In genomic region chr5:101677961-101678360, GRCh38 we compare ENCODE assay signal across 21 cellular contexts.
DNase-seq lines count a peak whose midpoint lies in the region; ATAC-seq, FAIRE-seq and TF ChIP-seq lines count a peak whose summit lies in the region.
"Had no signal": no experiment of that assay in that cellular context is flagged by ENCODE, and none has a peak within 500 bp of the region (broad histone marks: within the 10 kb centered on the region; RNA-seq: fewer than 3 reads in every experiment).

No MANE protein-coding gene starts in this region.

- peak; percentile 6; the same call in 1 of the 2 replicates for ATAC-seq in HCT116
- ATAC-seq in stimulated activated memory B cell treated with anti-CD40 and anti-IgM and Interleukin-4, amounts not matched to agents 10 μg/mL and 1 μg/mL and 100 μg/mL, for 72 hours = no peak

- peak overlapping the region; percentile 7 for H2AFZ ChIP-seq in ACC112 (ENCODE audit: low read length, unreplicated experiment)
- H2AFZ ChIP-seq in HCT116 (ENCODE audit: low read depth, low read length, poor library complexity, severe bottlenecking) = peak overlapping the region; percentile 99
- H2AFZ ChIP-seq in H1 (ENCODE audit: low read length) = peak overlapping the region; percentile 98
- peak overlapping the region; percentile 6 for H2AFZ ChIP-seq in neuron (ENCODE audit: low read depth, low read length)

- no peak overlapping the region for H4K8ac ChIP-seq in H1 (ENCODE audit: extremely low read depth, insufficient read depth, low read length)

- CTCF ChIA-PET in HCT116 (lab: Charles Lee) = interaction anchor here (0.7 to 1.5 kb wide), 13 partner anchors 9 to 1247 kb away, joined by 3 to 7 read pairs (median 3); no protein-coding TSS in a partner anchor
- CTCF ChIA-PET in H1 (lab: Charles Lee; ENCODE audit: partially characterized antibody) = interaction anchor here (0.5 to 2.3 kb wide), 35 partner anchors 8 to 1099 kb away, joined by 3 to 14 read pairs (median 4); no protein-coding TSS in a partner anchor

- no peak overlapping the region for H3K18ac ChIP-seq in H1 (ENCODE audit: extremely low read depth, low read length)

- H3K9me3 Mint-ChIP-seq in stimulated activated memory B cell treated with anti-CD40 and anti-IgM and Interleukin-4, amounts not matched to agents 10 μg/mL and 1 μg/mL and 100 μg/mL, for 72 hours = no peaks in the 10 kb centered on the region
- H3K9me3 Mint-ChIP-seq: brain; stimulated activated naive CD8-positive, alpha-beta T cell treated with anti-CD3 and anti-CD28 coated beads, Interleukin-15, Interleukin-2, amounts not matched to agents 100 ng/mL and 50 ng/mL, for 24 hours; T-cell had no signal

- H3K56ac ChIP-seq in H1 (replicated peaks; ENCODE audit: insufficient read length, low read depth, low read length) = no peak overlapping the region

- TF ChIP-seq POLR2A in HCT116 (IDR thresholded peaks at IDR 0.05; ENCODE audit: borderline replicate concordance, extremely low read depth, insufficient read depth, insufficient read length) (no peak), H1 (IDR thresholded peaks at IDR 0.05; ENCODE audit: control extremely low read depth in 1 of 2, low read depth in 2 of 2, low read length in 2 of 2) (no peak)

- H3K4me3 Mint-ChIP-seq in stimulated activated memory B cell treated with anti-CD40 and anti-IgM and Interleukin-4, amounts not matched to agents 10 μg/mL and 1 μg/mL and 100 μg/mL, for 72 hours = no peak overlapping the region
- H3K4me3 Mint-ChIP-seq: stimulated activated naive CD8-positive, alpha-beta T cell treated with anti-CD3 and anti-CD28 coated beads, Interleukin-15, Interleukin-2, amounts not matched to agents 100 ng/mL and 50 ng/mL, for 24 hours; T-cell had no signal

- 68% methylated on average over 5 of the region's 5 CpGs; no CpG with 5 or more reads in 1 of the 2 experiments for WGBS in H1 (ENCODE audit: extremely low coverage in 1 of 2, insufficient coverage in 1 of 2, insufficient read length in 1 of 2, insufficient replicate concordance in 2 of 2, low coverage in 1 of 2, low lambda C conversion rate in 2 of 2, missing lambda C conversion rate in 1 of 2), 2 experiments

- H3K4me1 Mint-ChIP-seq in stimulated activated memory B cell treated with anti-CD40 and anti-IgM and Interleukin-4, amounts not matched to agents 10 μg/mL and 1 μg/mL and 100 μg/mL, for 72 hours = no peaks in the 10 kb centered on the region
- H3K4me1 Mint-ChIP-seq: T-cell had no signal

- H3K4ac ChIP-seq in H1 (replicated peaks; ENCODE audit: insufficient read length, low read depth, low read length) = no peak overlapping the region

- no peaks in the 10 kb centered on the region for H3K27me3 Mint-ChIP-seq in stimulated activated memory B cell treated with anti-CD40 and anti-IgM and Interleukin-4, amounts not matched to agents 10 μg/mL and 1 μg/mL and 100 μg/mL, for 72 hours
- H3K27me3 Mint-ChIP-seq: brain, T-cell had no signal

- no peak overlapping the region; the same call in 1 of the 2 replicates for H2BK20ac ChIP-seq in H1 (ENCODE audit: low read length)

- no peak for TF ChIP-seq EP300 in H1 (IDR thresholded peaks at IDR 0.05; ENCODE audit: borderline replicate concordance in 1 of 2, low read depth in 2 of 2, low read length in 2 of 2)

- no peak overlapping the region for H3K9ac ChIP-seq in HCT116 (ENCODE audit: low read length)
- peak overlapping the region in 1 of 4 experiments; percentile 45; a peak in 2 of 7 replicates for H3K9ac ChIP-seq in H1 (replicated peaks in 1 of 4; ENCODE audit: extremely low read depth in 1 of 4, low read depth in 3 of 4, low read length in 3 of 4)
- H3K9ac ChIP-seq: BLaER1 had no signal

- peaks cover 16% of the 10 kb centered on the region; the same call in 1 of the 2 replicates for H3K27me3 ChIP-seq in ACC112 (ENCODE audit: insufficient read depth, low read length)
- no peaks in the 10 kb centered on the region for H3K27me3 ChIP-seq in HCT116 (ENCODE audit: insufficient read depth, low read length)
- no peaks in the 10 kb centered on the region for H3K27me3 ChIP-seq in H1 (replicated peaks in 1 of 4; ENCODE audit: control insufficient read depth in 3 of 4, extremely low read depth in 1 of 4, insufficient read depth in 3 of 4, low read length in 3 of 4)
- H3K27me3 ChIP-seq in neuron (ENCODE audit: insufficient read depth, low read length) = no peaks in the 10 kb centered on the region
- H3K27me3 ChIP-seq: adrenal gland, BLaER1, neutrophil had no signal

- H4K20me1 ChIP-seq in HCT116 (ENCODE audit: insufficient read depth) (no peaks in the 10 kb centered on the region), H1 (replicated peaks in 1 of 2; ENCODE audit: control insufficient read depth in 1 of 2, insufficient read depth in 2 of 2, low read length in 2 of 2) (no peaks in the 10 kb centered on the region)
- H4K20me1 ChIP-seq: BLaER1 had no signal

- H3K4me3 ChIP-seq in ACC112 (ENCODE audit: low read depth, low read length) (no peak overlapping the region), HCT116 (replicated peaks in 1 of 2; ENCODE audit: low read depth in 1 of 2, low read length in 2 of 2) (no peak overlapping the region), H1 (ENCODE audit: extremely low read depth in 1 of 4, insufficient read depth in 2 of 4, low read depth in 3 of 4, low read length in 4 of 4) (no peak overlapping the region; a peak in 1 of 8 replicates), neuron (ENCODE audit: low read length) (no peak overlapping the region)
- H3K4me3 ChIP-seq: adrenal gland, BLaER1, lung, prostate gland, SJSA1 had no signal

- H3K27ac ChIP-seq in ACC112 (ENCODE audit: low read depth, low read length) = no peak overlapping the region
- H3K27ac ChIP-seq in HCT116 (ENCODE audit: low read depth, low read length) = no peak overlapping the region
- H3K27ac ChIP-seq in H1 (ENCODE audit: low read depth, low read length) = no peak overlapping the region
- H3K27ac ChIP-seq: adrenal gland, BLaER1, epithelial cell of prostate, neutrophil, prostate gland, SJSA1, thoracic aorta had no signal

- POLR2A ChIA-PET in HCT116 (lab: Charles Lee) = no interaction called here
- POLR2A ChIA-PET in H1 (lab: Charles Lee; ENCODE audit: partially characterized antibody) = no interaction called here

- no peak overlapping the region for H2AK5ac ChIP-seq in H1 (ENCODE audit: low read depth, low read length)

- H4K5ac ChIP-seq in H1 (ENCODE audit: insufficient read length, low read depth, low read length) = no peak overlapping the region

- FAIRE-seq in H1 (lab: Jason Lieb, UNC) = peak; percentile 57

- no peak overlapping the region; the same call in 1 of the 2 replicates for H2BK5ac ChIP-seq in H1 (ENCODE audit: low read depth, low read length)

- H3K9me3 ChIP-seq in HCT116 (ENCODE audit: control insufficient read depth in 1 of 2, insufficient read depth in 1 of 2, low read depth in 1 of 2, low read length in 2 of 2) (no peaks in the 10 kb centered on the region), H1 (ENCODE audit: insufficient read depth in 2 of 2, low read depth in 1 of 2, low read length in 1 of 2) (no peaks in the 10 kb centered on the region), neuron (ENCODE audit: low read length) (no peaks in the 10 kb centered on the region)
- H3K9me3 ChIP-seq: adrenal gland, BLaER1, neutrophil, prostate gland, SJSA1, thoracic aorta had no signal

- H3K4me1 ChIP-seq in ACC112 (ENCODE audit: control insufficient read depth, insufficient read depth, low read length, unreplicated experiment) (no peaks in the 10 kb centered on the region), HCT116 (ENCODE audit: control insufficient read depth in 1 of 2, insufficient read depth in 2 of 2, low read length in 2 of 2) (peaks cover 0 to 5% of the 10 kb centered on the region in 2 experiments; a peak in 1 of 4 replicates), H1 (replicated peaks in 1 of 4; ENCODE audit: control insufficient read depth in 3 of 4, insufficient read depth in 4 of 4, low read length in 3 of 4) (peaks cover 0 to 3% (median under 1%) of the 10 kb centered on the region in 4 experiments; a peak in 2 of 7 replicates), neuron (ENCODE audit: insufficient read depth, low read length) (no peaks in the 10 kb centered on the region)
- H3K4me1 ChIP-seq: adrenal gland, BLaER1, prostate gland, SJSA1 had no signal

- RAD21 ChIA-PET in HCT116 (lab: Charles Lee; ENCODE audit: low non-redundant PET in 1 of 2, low total read pairs in 2 of 2, uncharacterized antibody in 2 of 2, unreplicated experiment in 2 of 2) = interaction anchor here in 1 of 2 experiments (0.6 kb wide), 1 partner anchor 633 kb away, joined by 3 read pairs; no protein-coding TSS in a partner anchor

- no peaks in the 10 kb centered on the region for H3K9me2 ChIP-seq in HCT116 (ENCODE audit: insufficient read depth)

- no peak overlapping the region for H3K14ac ChIP-seq in H1 (ENCODE audit: insufficient read length)

- H3K4me2 ChIP-seq in HCT116 (ENCODE audit: low read length) = peak overlapping the region; percentile 68
- H3K4me2 ChIP-seq in H1 (ENCODE audit: insufficient read depth in 1 of 2, low read depth in 2 of 2, low read length in 2 of 2) = peak overlapping the region in 1 of 2 experiments; percentile 57; a peak in 1 of 4 replicates
- H3K4me2 ChIP-seq: BLaER1 had no signal

- no peaks in the 10 kb centered on the region for H3K79me2 ChIP-seq in ACC112 (ENCODE audit: control insufficient read depth, insufficient read depth, low read length, unreplicated experiment)
- no peaks in the 10 kb centered on the region for H3K79me2 ChIP-seq in HCT116 (ENCODE audit: insufficient read depth, low read length)
- H3K79me2 ChIP-seq in H1 (ENCODE audit: control insufficient read depth in 1 of 2, insufficient read depth in 2 of 2, low read length in 2 of 2) = no peaks in the 10 kb centered on the region

- H2BK12ac ChIP-seq in H1 (ENCODE audit: low read depth, low read length) = peak overlapping the region; percentile 97; the same call in 1 of the 2 replicates

- no peak for TF ChIP-seq RAD21 in HCT116 (IDR thresholded peaks at IDR 0.05; ENCODE audit: low read depth)
- no peak for TF ChIP-seq RAD21 in H1 (IDR thresholded peaks at IDR 0.05 in 1 of 2, conservative IDR thresholded peaks at IDR 0.05 in 1 of 2; ENCODE audit: low read depth in 2 of 2, low read length in 2 of 2)

- no peak overlapping the region for H3K23ac ChIP-seq in H1 (ENCODE audit: insufficient read length)

- H3K36me3 Mint-ChIP-seq in stimulated activated memory B cell treated with anti-CD40 and anti-IgM and Interleukin-4, amounts not matched to agents 10 μg/mL and 1 μg/mL and 100 μg/mL, for 72 hours = no peaks in the 10 kb centered on the region
- H3K36me3 Mint-ChIP-seq: brain, T-cell had no signal

- DNase-seq in HCT116 (ENCODE audit: low read depth, low spot score) = no peak
- no peak for DNase-seq in H1 (ENCODE audit: low read depth in 1 of 2, low spot score in 2 of 2)
- DNase-seq in UCSD-AML1 (lab: John Stamatoyannopoulos, UW; ENCODE audit: unreplicated experiment) = no peak
- no peak for DNase-seq in NCI-H2227 (lab: John Stamatoyannopoulos, UW; ENCODE audit: unreplicated experiment)
- no peak for DNase-seq in SKM-1 treated with dmso at 0.1 percent for 144 hours (lab: John Stamatoyannopoulos, UW; ENCODE audit: unreplicated experiment)
- DNase-seq: cerebellar nuclear complex, NCI-H1048 had no signal

- no peaks in the 10 kb centered on the region for H3K23me2 ChIP-seq in H1 (ENCODE audit: low read depth, low read length)

- 0 out of 2 replicates have a peak overlapping the region, but pooled peaks have one; percentile 9 for H2BK15ac ChIP-seq in H1 (ENCODE audit: low read length)

- intact Hi-C loops in HCT116 (cut with micrococcal nuclease) = loop anchor here (5.0 kb wide), 1 partner anchor 901 kb away; no protein-coding TSS in a partner anchor

- no peaks in the 10 kb centered on the region for H3K79me1 ChIP-seq in H1 (ENCODE audit: low read depth, low read length)

- BruUV-seq in HCT116 (replicated peaks; lab: Mats Ljungman, UMichigan) = no TSS peak

- no peak overlapping the region for H3K27ac Mint-ChIP-seq in stimulated activated memory B cell treated with anti-CD40 and anti-IgM and Interleukin-4, amounts not matched to agents 10 μg/mL and 1 μg/mL and 100 μg/mL, for 72 hours
- H3K27ac Mint-ChIP-seq: stimulated activated naive CD8-positive, alpha-beta T cell treated with anti-CD3 and anti-CD28 coated beads, Interleukin-15, Interleukin-2, amounts not matched to agents 100 ng/mL and 50 ng/mL, for 24 hours; T-cell had no signal

- no peak overlapping the region for H2BK120ac ChIP-seq in H1 (replicated peaks; ENCODE audit: low read depth, low read length)

- H3K36me3 ChIP-seq in ACC112 (ENCODE audit: insufficient read depth, low read length) = no peaks in the 10 kb centered on the region
- H3K36me3 ChIP-seq in HCT116 (ENCODE audit: control insufficient read depth in 1 of 2, insufficient read depth in 2 of 2, low read length in 2 of 2) = no peaks in the 10 kb centered on the region
- H3K36me3 ChIP-seq in H1 (ENCODE audit: control insufficient read depth in 2 of 4, insufficient read depth in 4 of 4, low read length in 3 of 4) = no peaks in the 10 kb centered on the region
- H3K36me3 ChIP-seq in neuron (ENCODE audit: insufficient read depth, low read length) = no peaks in the 10 kb centered on the region
- H3K36me3 ChIP-seq: adrenal gland, BLaER1, neutrophil, prostate gland, SJSA1, thoracic aorta had no signal

- TF ChIP-seq CTCF in HCT116 (IDR thresholded peaks at IDR 0.05 in 2 of 3, conservative IDR thresholded peaks at IDR 0.05 in 1 of 3; ENCODE audit: borderline replicate concordance in 1 of 3, insufficient read depth in 1 of 3, low read depth in 2 of 3, low read length in 2 of 3) (no peak), H1 (IDR thresholded peaks at IDR 0.05; ENCODE audit: control extremely low read depth in 1 of 3, insufficient read depth in 1 of 3, low read depth in 1 of 3, low read length in 3 of 3) (no peak)

- H4K91ac ChIP-seq in H1 (replicated peaks; ENCODE audit: insufficient read length, low read length) = no peak overlapping the region

Comparison
In these comparisons a context has a peak if more than half of its experiments do, and no peak if none do; other contexts are left out.
1. H2AFZ ChIP-seq: peak in every context shown above with its lines; median percentile 99 in HCT116; 98 in H1; 7 in ACC112; 6 in neuron.